In genomic region chr12:10153271-10154144, GRCh38 we compare ENCODE assay signal across 8 cellular contexts. TPM values are rescaled to one million over a fixed set of nuclear protein-coding genes. Genes with fewer than 3 reads are reported as not detected.
DNase-seq lines count a peak whose midpoint lies in the region; ATAC-seq and TF ChIP-seq lines count a peak whose summit lies in the region.

No MANE protein-coding gene starts in this region.

- H3K27me3 ChIP-seq in BLaER1 treated with 17β-estradiol and CSF1 and Interleukin-3, amounts not matched to agents 10 nM and 100 nM = peaks cover 0 to 12% (median 8%) of the 10 kb centered on the region in 11 experiments; a peak in 12 of 22 replicates
- H3K27me3 ChIP-seq in WERI-Rb-1 (ENCODE audit: insufficient read depth, low read depth, severe bottlenecking) (no peaks in the 10 kb centered on the region), mammary epithelial cell (ENCODE audit: insufficient read depth, low read length) (no peaks in the 10 kb centered on the region), skeletal muscle tissue (ENCODE audit: control insufficient read depth in 3 of 3, insufficient read depth in 3 of 3, low read length in 3 of 3) (no peaks in the 10 kb centered on the region)

- 27% methylated on average over 31 of the region's 46 CpGs for WGBS in mammary epithelial cell (ENCODE audit: low coverage, missing lambda C conversion rate)

- intact Hi-C loops in mammary epithelial cell (cut with micrococcal nuclease) = loop anchor here (1.0 to 2.0 kb wide), 4 partner anchors 23 to 521 kb away; partner anchors contain the start of gene STYK1

- H3K27ac ChIP-seq in BLaER1 treated with 17β-estradiol and CSF1 and Interleukin-3, amounts not matched to agents 10 nM and 100 nM = peak overlapping the region in 7 of 11 experiments; percentile 10 to 72 (median 61); a peak in 11 of 22 replicates
- H3K27ac ChIP-seq in WERI-Rb-1 (peak overlapping the region; percentile 53), mammary epithelial cell (ENCODE audit: insufficient read depth, low read depth, low read length) (no peak overlapping the region), skeletal muscle tissue (ENCODE audit: low read depth, low read length) (peak overlapping the region; percentile 77)

- ATAC-seq in GM21576 (IDR thresholded peaks at IDR 0.05; ENCODE audit: unreplicated experiment) (peak; percentile 66), GM19452 (IDR thresholded peaks at IDR 0.05; ENCODE audit: unreplicated experiment) (no peak)

- H3K4me1 ChIP-seq in BLaER1 treated with 17β-estradiol and CSF1 and Interleukin-3, amounts not matched to agents 10 nM and 100 nM = peaks cover 0 to 14% (median 6%) of the 10 kb centered on the region in 10 experiments; a peak in 16 of 20 replicates
- peaks cover 6% of the 10 kb centered on the region for H3K4me1 ChIP-seq in mammary epithelial cell (ENCODE audit: insufficient read depth, low read length)
- H3K4me1 ChIP-seq in skeletal muscle tissue (ENCODE audit: control insufficient read depth in 3 of 3, insufficient read depth in 3 of 3, low read length in 3 of 3) = peaks cover 8 to 11% (median 9%) of the 10 kb centered on the region in 3 donors

- peak overlapping the region; percentile 96 for H2AFZ ChIP-seq in mammary epithelial cell (ENCODE audit: low read depth, low read length)

- H3K4me3 Mint-ChIP-seq in immature natural killer cell = peak overlapping the region; percentile 91 to 93 (median 93)

- peak overlapping the region in 5 of 6 donors; percentile 69 to 85 (median 82) for H3K27ac Mint-ChIP-seq in immature natural killer cell

- peak overlapping the region; percentile 57 to 80 (median 74) for H3K9ac ChIP-seq in BLaER1 treated with 17β-estradiol and CSF1 and Interleukin-3, amounts not matched to agents 10 nM and 100 nM
- H3K9ac ChIP-seq in mammary epithelial cell (ENCODE audit: insufficient read depth, low read length) = no peak overlapping the region
- H3K9ac ChIP-seq in skeletal muscle tissue (ENCODE audit: low read depth in 1 of 3, low read length in 3 of 3) = peak overlapping the region; percentile 83 to 92 (median 91)

- peaks cover 14 to 15% of the 10 kb centered on the region in 2 donors for H3K4me1 Mint-ChIP-seq in immature natural killer cell

- H4K20me1 ChIP-seq in BLaER1 treated with 17β-estradiol and CSF1 and Interleukin-3, amounts not matched to agents 10 nM and 100 nM = no peaks in the 10 kb centered on the region
- H4K20me1 ChIP-seq in mammary epithelial cell (ENCODE audit: insufficient read depth, low read length) = no peaks in the 10 kb centered on the region

- no peaks in the 10 kb centered on the region for H3K9me3 Mint-ChIP-seq in immature natural killer cell

- H3K4me3 ChIP-seq in BLaER1 treated with 17β-estradiol and CSF1 and Interleukin-3, amounts not matched to agents 10 nM and 100 nM = peak overlapping the region; percentile 51 to 72 (median 65)
- H3K4me3 ChIP-seq in WERI-Rb-1 (ENCODE audit: low read depth, low read length) (peak overlapping the region; percentile 74), mammary epithelial cell (replicated peaks in 1 of 3; ENCODE audit: insufficient read depth in 1 of 3, low read depth in 2 of 3, low read length in 3 of 3) (peak overlapping the region; percentile 17 to 51 (median 45)), skeletal muscle tissue (ENCODE audit: low read length in 3 of 3) (peak overlapping the region; percentile 74 to 89 (median 79))

- peak overlapping the region; percentile 87 to 97 (median 92) for H3K4me2 ChIP-seq in BLaER1 treated with 17β-estradiol and CSF1 and Interleukin-3, amounts not matched to agents 10 nM and 100 nM
- peak overlapping the region; percentile 84 for H3K4me2 ChIP-seq in mammary epithelial cell (ENCODE audit: insufficient read depth, low read depth, low read length)

- TF ChIP-seq CTCF in WERI-Rb-1 (IDR thresholded peaks at IDR 0.05; ENCODE audit: low read depth, low read length) (peak; percentile 71), mammary epithelial cell (conservative IDR thresholded peaks at IDR 0.05 in 1 of 2, IDR thresholded peaks at IDR 0.05 in 1 of 2; ENCODE audit: extremely low read depth in 1 of 2, insufficient read depth in 1 of 2, low read depth in 1 of 2, low read length in 2 of 2) (peak; percentile 52 to 75)

- in situ Hi-C loops in mammary epithelial cell (cut with MboI; ENCODE audit: low sequenced_read_pairs in 2 of 2) = loop anchor here in 1 of 2 donors (5.0 kb wide), 1 partner anchor 39 kb away; no protein-coding TSS in a partner anchor

- H3K36me3 ChIP-seq in BLaER1 treated with 17β-estradiol and CSF1 and Interleukin-3, amounts not matched to agents 10 nM and 100 nM = no peaks in the 10 kb centered on the region; a peak in 1 of 22 replicates
- H3K36me3 ChIP-seq in WERI-Rb-1 (no peaks in the 10 kb centered on the region), mammary epithelial cell (ENCODE audit: insufficient read depth, low read length) (no peaks in the 10 kb centered on the region), skeletal muscle tissue (ENCODE audit: control insufficient read depth in 3 of 3, insufficient read depth in 3 of 3, low read length in 3 of 3) (no peaks in the 10 kb centered on the region)

- dilution Hi-C loops in mammary epithelial cell (cut with HindIII; ENCODE audit: low sequenced_read_pairs) = no loop called here

- H3K36me3 Mint-ChIP-seq in immature natural killer cell = no peaks in the 10 kb centered on the region

- no peaks in the 10 kb centered on the region for H3K79me2 ChIP-seq in mammary epithelial cell (ENCODE audit: insufficient read depth, low read length)

- peaks cover 0 to 12% (median 5%) of the 10 kb centered on the region in 11 experiments; a peak in 7 of 22 replicates for H3K9me3 ChIP-seq in BLaER1 treated with 17β-estradiol and CSF1 and Interleukin-3, amounts not matched to agents 10 nM and 100 nM (replicated peaks in 1 of 11)
- H3K9me3 ChIP-seq in WERI-Rb-1 (ENCODE audit: severe bottlenecking) (no peaks in the 10 kb centered on the region), mammary epithelial cell (replicated peaks; ENCODE audit: insufficient read depth, low read length) (no peaks in the 10 kb centered on the region), skeletal muscle tissue (ENCODE audit: control insufficient read depth in 3 of 3, low read length in 3 of 3) (no peaks in the 10 kb centered on the region)

- peaks cover 0 to 6% (median 6%) of the 10 kb centered on the region in 3 donors for H3K27me3 Mint-ChIP-seq in immature natural killer cell (ENCODE audit: low read depth in 3 of 3)

- no TSS peak for BruUV-seq in mammary epithelial cell (replicated peaks; lab: Mats Ljungman, UMichigan)

- CTCF ChIA-PET in mammary epithelial cell (lab: Charles Lee; ENCODE audit: low non-redundant PET) = interaction anchor here (1.5 kb wide), 1 partner anchor 22 kb away, joined by 13 read pairs; no protein-coding TSS in a partner anchor

- peak; percentile 65 for DNase-seq in NCI-H1105 treated with DMSO at 0.1 percent for 48 hours (lab: John Stamatoyannopoulos, UW)
- peak; percentile 74 for DNase-seq in WERI-Rb-1
- DNase-seq in mammary epithelial cell = peak; percentile 43
- DNase-seq in immature natural killer cell = peak; percentile 64 to 72 (median 72)

RNA-seq across cellular contexts. Expression of gene OLR1, which starts 18.4 kb away (rescaled TPM):
- total RNA-seq in mammary epithelial cell = under 1 TPM in 1 of 2 donors, not detected in 1; 0.17 TPM
- 0.10 TPM for polyA plus RNA-seq in mammary epithelial cell
- not detected for polyA minus RNA-seq in mammary epithelial cell
- not detected for polyA plus RNA-seq in immature natural killer cell
- not detected for total RNA-seq in skeletal muscle tissue

RNA-seq across cellular contexts. Expression of gene CLEC7A, which starts 23.5 kb away (rescaled TPM):
- total RNA-seq in mammary epithelial cell (not detected), skeletal muscle tissue (2.1 TPM)
- polyA plus RNA-seq in mammary epithelial cell (0.02 TPM), immature natural killer cell (1 to 10 TPM in 2 of 3 donors, not detected in 1; 1.4 to 2.0 TPM)
- not detected for polyA minus RNA-seq in mammary epithelial cell

RNA-seq across cellular contexts. Expression of gene TMEM52B, which starts 25.3 kb away (rescaled TPM):
- total RNA-seq in mammary epithelial cell = not detected
- polyA plus RNA-seq in mammary epithelial cell = not detected
- polyA minus RNA-seq in mammary epithelial cell = not detected
- polyA plus RNA-seq in immature natural killer cell = not detected
- under 0.01 TPM for total RNA-seq in skeletal muscle tissue

RNA-seq across cellular contexts. Expression of gene CLEC1A, which starts 54.7 kb away (rescaled TPM):
- total RNA-seq in mammary epithelial cell = not detected
- polyA plus RNA-seq in mammary epithelial cell = not detected
- not detected for polyA minus RNA-seq in mammary epithelial cell
- not detected for polyA plus RNA-seq in immature natural killer cell
- total RNA-seq in skeletal muscle tissue = 1.0 TPM

RNA-seq across cellular contexts. Expression of gene GABARAPL1, which starts 59.2 kb away (rescaled TPM):
- total RNA-seq in mammary epithelial cell (10 to 100 TPM; 18.6 to 55.0 TPM), skeletal muscle tissue (23.0 TPM)
- polyA plus RNA-seq in mammary epithelial cell (10.1 TPM), immature natural killer cell (10 to 100 TPM; 50.8 to 69.3 (median 53.9) TPM)
- polyA minus RNA-seq in mammary epithelial cell = 0.88 TPM
